Comparison of ENCODE assay signal across 3 cellular contexts in genomic region chr13:47049276-47049989, GRCh38.
TF ChIP-seq lines count a peak whose summit lies in the region.

No MANE protein-coding gene starts in this region.

TF ChIP-seq in SK-N-SH, 30 proteins besides CTCF, POLR2A, EP300 and RAD21 (continued from another document):
- TF ChIP-seq, protein P1, sequence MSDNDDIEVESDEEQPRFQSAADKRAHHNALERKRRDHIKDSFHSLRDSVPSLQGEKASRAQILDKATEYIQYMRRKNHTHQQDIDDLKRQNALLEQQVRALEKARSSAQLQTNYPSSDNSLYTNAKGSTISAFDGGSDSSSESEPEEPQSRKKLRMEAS (IDR thresholded peaks at IDR 0.05; ENCODE audit: low read depth) = no peak
- TF ChIP-seq, protein P2, sequence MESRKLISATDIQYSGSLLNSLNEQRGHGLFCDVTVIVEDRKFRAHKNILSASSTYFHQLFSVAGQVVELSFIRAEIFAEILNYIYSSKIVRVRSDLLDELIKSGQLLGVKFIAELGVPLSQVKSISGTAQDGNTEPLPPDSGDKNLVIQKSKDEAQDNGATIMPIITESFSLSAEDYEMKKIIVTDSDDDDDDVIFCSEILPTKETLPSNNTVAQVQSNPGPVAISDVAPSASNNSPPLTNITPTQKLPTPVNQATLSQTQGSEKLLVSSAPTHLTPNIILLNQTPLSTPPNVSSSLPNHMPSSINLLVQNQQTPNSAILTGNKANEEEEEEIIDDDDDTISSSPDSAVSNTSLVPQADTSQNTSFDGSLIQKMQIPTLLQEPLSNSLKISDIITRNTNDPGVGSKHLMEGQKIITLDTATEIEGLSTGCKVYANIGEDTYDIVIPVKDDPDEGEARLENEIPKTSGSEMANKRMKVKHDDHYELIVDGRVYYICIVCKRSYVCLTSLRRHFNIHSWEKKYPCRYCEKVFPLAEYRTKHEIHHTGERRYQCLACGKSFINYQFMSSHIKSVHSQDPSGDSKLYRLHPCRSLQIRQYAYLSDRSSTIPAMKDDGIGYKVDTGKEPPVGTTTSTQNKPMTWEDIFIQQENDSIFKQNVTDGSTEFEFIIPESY (IDR thresholded peaks at IDR 0.05; ENCODE audit: borderline replicate concordance, low read depth) = no peak
- TF ChIP-seq GABPA (IDR thresholded peaks at IDR 0.05; ENCODE audit: low read depth) (no peak), JUND (IDR thresholded peaks at IDR 0.05) (no peak), RFX5 (IDR thresholded peaks at IDR 0.05; ENCODE audit: low read length) (no peak), NFIC (IDR thresholded peaks at IDR 0.05; ENCODE audit: borderline replicate concordance) (no peak), PBX3 (IDR thresholded peaks at IDR 0.05) (no peak), RXRA (IDR thresholded peaks at IDR 0.05; ENCODE audit: borderline replicate concordance, low read depth) (no peak), EZH2phosphoT487 (IDR thresholded peaks at IDR 0.05; ENCODE audit: borderline replicate concordance, low read depth) (no peak)

TF ChIP-seq in SK-N-SH treated with all-trans-retinoic acid at 6 μM for 48 hours, 23 proteins besides CTCF, POLR2A, EP300 and RAD21 (continued from another document and continues in another):
- TF ChIP-seq, protein P3, sequence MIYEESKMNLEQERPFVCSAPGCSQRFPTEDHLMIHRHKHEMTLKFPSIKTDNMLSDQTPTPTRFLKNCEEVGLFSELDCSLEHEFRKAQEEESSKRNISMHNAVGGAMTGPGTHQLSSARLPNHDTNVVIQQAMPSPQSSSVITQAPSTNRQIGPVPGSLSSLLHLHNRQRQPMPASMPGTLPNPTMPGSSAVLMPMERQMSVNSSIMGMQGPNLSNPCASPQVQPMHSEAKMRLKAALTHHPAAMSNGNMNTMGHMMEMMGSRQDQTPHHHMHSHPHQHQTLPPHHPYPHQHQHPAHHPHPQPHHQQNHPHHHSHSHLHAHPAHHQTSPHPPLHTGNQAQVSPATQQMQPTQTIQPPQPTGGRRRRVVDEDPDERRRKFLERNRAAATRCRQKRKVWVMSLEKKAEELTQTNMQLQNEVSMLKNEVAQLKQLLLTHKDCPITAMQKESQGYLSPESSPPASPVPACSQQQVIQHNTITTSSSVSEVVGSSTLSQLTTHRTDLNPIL (CRISPR knock-in tag; IDR thresholded peaks at IDR 0.05; ENCODE audit: low read depth) = no peak
- TF ChIP-seq RARB (CRISPR knock-in tag; IDR thresholded peaks at IDR 0.05) (no peak), GLIS3 (CRISPR knock-in tag; IDR thresholded peaks at IDR 0.05) (no peak), POU6F1 (CRISPR knock-in tag; IDR thresholded peaks at IDR 0.05; ENCODE audit: borderline replicate concordance, low read depth) (no peak), SNAI2 (CRISPR knock-in tag; IDR thresholded peaks at IDR 0.05) (no peak), CSRNP3 (CRISPR knock-in tag; IDR thresholded peaks at IDR 0.05) (no peak), ISL1 (CRISPR knock-in tag; IDR thresholded peaks at IDR 0.05) (no peak), ZNF8 (CRISPR knock-in tag; IDR thresholded peaks at IDR 0.05) (no peak), PATZ1 (CRISPR knock-in tag; IDR thresholded peaks at IDR 0.05; ENCODE audit: borderline replicate concordance) (no peak), PPARA (CRISPR knock-in tag; IDR thresholded peaks at IDR 0.05; ENCODE audit: borderline replicate concordance) (no peak), OSR1 (CRISPR knock-in tag; IDR thresholded peaks at IDR 0.05) (no peak)
- TF ChIP-seq, protein P4, sequence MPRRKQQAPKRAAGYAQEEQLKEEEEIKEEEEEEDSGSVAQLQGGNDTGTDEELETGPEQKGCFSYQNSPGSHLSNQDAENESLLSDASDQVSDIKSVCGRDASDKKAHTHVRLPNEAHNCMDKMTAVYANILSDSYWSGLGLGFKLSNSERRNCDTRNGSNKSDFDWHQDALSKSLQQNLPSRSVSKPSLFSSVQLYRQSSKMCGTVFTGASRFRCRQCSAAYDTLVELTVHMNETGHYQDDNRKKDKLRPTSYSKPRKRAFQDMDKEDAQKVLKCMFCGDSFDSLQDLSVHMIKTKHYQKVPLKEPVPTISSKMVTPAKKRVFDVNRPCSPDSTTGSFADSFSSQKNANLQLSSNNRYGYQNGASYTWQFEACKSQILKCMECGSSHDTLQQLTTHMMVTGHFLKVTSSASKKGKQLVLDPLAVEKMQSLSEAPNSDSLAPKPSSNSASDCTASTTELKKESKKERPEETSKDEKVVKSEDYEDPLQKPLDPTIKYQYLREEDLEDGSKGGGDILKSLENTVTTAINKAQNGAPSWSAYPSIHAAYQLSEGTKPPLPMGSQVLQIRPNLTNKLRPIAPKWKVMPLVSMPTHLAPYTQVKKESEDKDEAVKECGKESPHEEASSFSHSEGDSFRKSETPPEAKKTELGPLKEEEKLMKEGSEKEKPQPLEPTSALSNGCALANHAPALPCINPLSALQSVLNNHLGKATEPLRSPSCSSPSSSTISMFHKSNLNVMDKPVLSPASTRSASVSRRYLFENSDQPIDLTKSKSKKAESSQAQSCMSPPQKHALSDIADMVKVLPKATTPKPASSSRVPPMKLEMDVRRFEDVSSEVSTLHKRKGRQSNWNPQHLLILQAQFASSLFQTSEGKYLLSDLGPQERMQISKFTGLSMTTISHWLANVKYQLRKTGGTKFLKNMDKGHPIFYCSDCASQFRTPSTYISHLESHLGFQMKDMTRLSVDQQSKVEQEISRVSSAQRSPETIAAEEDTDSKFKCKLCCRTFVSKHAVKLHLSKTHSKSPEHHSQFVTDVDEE (CRISPR knock-in tag; IDR thresholded peaks at IDR 0.05) = no peak

TF ChIP-seq in H1, 55 proteins besides CTCF, POLR2A, EP300 and RAD21 (continued from another document):
- TF ChIP-seq, protein P5, sequence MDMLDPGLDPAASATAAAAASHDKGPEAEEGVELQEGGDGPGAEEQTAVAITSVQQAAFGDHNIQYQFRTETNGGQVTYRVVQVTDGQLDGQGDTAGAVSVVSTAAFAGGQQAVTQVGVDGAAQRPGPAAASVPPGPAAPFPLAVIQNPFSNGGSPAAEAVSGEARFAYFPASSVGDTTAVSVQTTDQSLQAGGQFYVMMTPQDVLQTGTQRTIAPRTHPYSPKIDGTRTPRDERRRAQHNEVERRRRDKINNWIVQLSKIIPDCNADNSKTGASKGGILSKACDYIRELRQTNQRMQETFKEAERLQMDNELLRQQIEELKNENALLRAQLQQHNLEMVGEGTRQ (IDR thresholded peaks at IDR 0.05; ENCODE audit: low read length) = no peak
- TF ChIP-seq NRF1 (IDR thresholded peaks at IDR 0.05; ENCODE audit: low read depth, low read length) = no peak
- TF ChIP-seq SP4 (IDR thresholded peaks at IDR 0.05; ENCODE audit: low read length) = no peak
